Comparison of ENCODE assay signal across 23 cellular contexts in the genomic region with DNA sequence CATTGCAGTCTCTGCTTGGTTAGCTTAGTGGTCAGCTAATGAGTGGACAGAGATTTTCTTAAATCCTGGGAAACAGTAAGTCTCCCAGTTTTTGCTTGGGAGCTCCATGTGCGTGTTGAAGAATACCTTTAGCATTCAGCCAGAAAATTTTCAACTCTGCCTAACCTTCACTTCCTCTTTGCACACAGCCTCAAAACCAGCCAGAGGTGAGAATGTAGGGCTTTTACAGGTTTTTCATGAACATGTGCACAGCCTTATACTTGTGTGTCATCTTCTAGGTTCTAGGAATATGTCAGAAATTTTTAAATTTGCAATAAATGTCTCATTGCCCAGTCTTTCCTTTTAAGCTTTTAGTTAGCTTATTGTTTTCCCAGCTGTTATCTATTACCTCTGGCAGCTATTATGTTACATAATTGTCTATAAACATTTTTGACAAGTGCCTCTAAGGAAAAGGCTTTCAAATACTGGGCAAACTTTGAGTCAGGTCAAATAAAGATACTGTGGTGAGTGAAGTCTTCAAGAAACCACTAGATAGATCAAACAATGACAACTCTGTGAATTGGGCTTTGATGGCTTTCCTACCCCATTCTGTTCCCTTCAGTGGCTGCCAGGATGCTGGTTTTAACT. TPM values are rescaled to one million over a fixed set of nuclear protein-coding genes. Genes with fewer than 3 reads are reported as not detected.
DNase-seq lines count a peak whose midpoint lies in the region; ATAC-seq, FAIRE-seq and TF ChIP-seq lines count a peak whose summit lies in the region.
"Had no signal": no experiment of that assay in that cellular context is flagged by ENCODE, and none has a peak within 500 bp of the region (broad histone marks: within the 10 kb centered on the region; RNA-seq: fewer than 3 reads in every experiment).

No MANE protein-coding gene starts in this region.

- H3K4me3 ChIP-seq in PC-3 (ENCODE audit: low read length), result no peak overlapping the region
- no peak overlapping the region for H3K4me3 ChIP-seq in left lung
- H3K4me3 ChIP-seq in tibial artery, result no peak overlapping the region
- H3K4me3 ChIP-seq: BLaER1 treated with 17β-estradiol and CSF1 and Interleukin-3, amounts not matched to agents 10 nM and 100 nM; MG63 had no signal

- H3F3A ChIP-seq in PC-3 (ENCODE audit: low read length, unreplicated experiment), result no peaks in the 10 kb centered on the region

- no peaks in the 10 kb centered on the region for H3K9me2 ChIP-seq in PC-3 (replicated peaks; ENCODE audit: low read length)

- H3K4me1 ChIP-seq in PC-3 (ENCODE audit: insufficient read depth, low read length) (peaks cover 26% of the 10 kb centered on the region), left lung (no peaks in the 10 kb centered on the region), tibial artery (no peaks in the 10 kb centered on the region)
- H3K4me1 ChIP-seq: BLaER1 treated with 17β-estradiol and CSF1 and Interleukin-3, amounts not matched to agents 10 nM and 100 nM had no signal

- H3K9ac ChIP-seq in PC-3 (ENCODE audit: low read length), result no peak overlapping the region
- H3K9ac ChIP-seq: BLaER1 treated with 17β-estradiol and CSF1 and Interleukin-3, amounts not matched to agents 10 nM and 100 nM had no signal

- H3K36me3 ChIP-seq in PC-3 (ENCODE audit: low read depth, low read length) (no peaks in the 10 kb centered on the region), left lung (no peaks in the 10 kb centered on the region), tibial artery (no peaks in the 10 kb centered on the region)
- H3K36me3 ChIP-seq: BLaER1 treated with 17β-estradiol and CSF1 and Interleukin-3, amounts not matched to agents 10 nM and 100 nM; MG63 had no signal

- H3K9me3 ChIP-seq in PC-3 (ENCODE audit: low read length), result no peaks in the 10 kb centered on the region
- H3K9me3 ChIP-seq in left lung, result peaks cover 0 to 10% of the 10 kb centered on the region in 2 donors
- H3K9me3 ChIP-seq in tibial artery, result peaks cover 0 to 3% (median 0%) of the 10 kb centered on the region in 3 donors
- H3K9me3 ChIP-seq: BLaER1 treated with 17β-estradiol and CSF1 and Interleukin-3, amounts not matched to agents 10 nM and 100 nM; MG63 had no signal

- H2AFZ ChIP-seq in PC-3 (ENCODE audit: low read length), result no peak overlapping the region

- peaks cover 7% of the 10 kb centered on the region; the same call in 1 of the 2 replicates for H4K20me1 ChIP-seq in PC-3 (ENCODE audit: low read length)
- H4K20me1 ChIP-seq: BLaER1 treated with 17β-estradiol and CSF1 and Interleukin-3, amounts not matched to agents 10 nM and 100 nM had no signal

- no TSS peak for BruUV-seq in PC-3 (replicated peaks; lab: Mats Ljungman, UMichigan)

- intact Hi-C loops in PC-3 (cut with micrococcal nuclease) (loop anchor here (1.0 kb wide), 4 partner anchors 9 to 41 kb away; no protein-coding TSS in a partner anchor), left lung (cut with DNase I) (no loop called here), tibial artery (cut with DNase I; ENCODE audit: low total_unique reads) (no loop called here)

- H3K27ac ChIP-seq in PC-3 (ENCODE audit: low read length), result peak overlapping the region; percentile 68
- no peak overlapping the region for H3K27ac ChIP-seq in left lung
- no peak overlapping the region for H3K27ac ChIP-seq in tibial artery
- H3K27ac ChIP-seq: BLaER1 treated with 17β-estradiol and CSF1 and Interleukin-3, amounts not matched to agents 10 nM and 100 nM had no signal

- no peak for FAIRE-seq in frontal cortex (lab: Jason Lieb, UNC)
- FAIRE-seq: GM12892, GM18507, H54 had no signal

- CTCF ChIA-PET in PC-3 (lab: Charles Lee), result interaction anchor here (1.0 to 1.3 kb wide), 2 partner anchors 33 to 41 kb away, joined by 5 to 8 read pairs; no protein-coding TSS in a partner anchor

- POLR2A ChIA-PET in PC-3 (lab: Charles Lee; ENCODE audit: unreplicated experiment), result interaction anchor here (0.6 kb wide), 1 partner anchor 13 kb away, joined by 9 read pairs; no protein-coding TSS in a partner anchor

- peak; percentile 24 for DNase-seq in NCI-H748 (lab: John Stamatoyannopoulos, UW; ENCODE audit: unreplicated experiment)
- DNase-seq in NCI-H748 treated with DMSO at 0.1 percent for 48 hours (lab: John Stamatoyannopoulos, UW), result no peak
- DNase-seq in PC-3, result peak; percentile 86
- DNase-seq in left lung, result no peak
- DNase-seq in frontal cortex (ENCODE audit: low spot score in 2 of 2), result no peak
- DNase-seq in SIG-M5 (lab: John Stamatoyannopoulos, UW), result no peak
- no peak for DNase-seq in tibial artery
- DNase-seq: CD8-positive, alpha-beta T cell; EL; Karpas-422; MG63; NCI-H1092; NCI-H187; NCI-H2107; NCI-H446; NCI-H526 treated with DMSO at 0.1 percent for 48 hours; OCI-M1; SHP77 had no signal

- H3K4me2 ChIP-seq in PC-3 (ENCODE audit: low read length), result peak overlapping the region; percentile 41
- H3K4me2 ChIP-seq: BLaER1 treated with 17β-estradiol and CSF1 and Interleukin-3, amounts not matched to agents 10 nM and 100 nM had no signal

- TF ChIP-seq CTCF in PC-3 (conservative IDR thresholded peaks at IDR 0.05; ENCODE audit: low read depth, low read length) (no peak), left lung (IDR thresholded peaks at IDR 0.05) (no peak), tibial artery (IDR thresholded peaks at IDR 0.05) (no peak)

- ATAC-seq in GM18868 (IDR thresholded peaks at IDR 0.05; ENCODE audit: unreplicated experiment) (peak; percentile 77), PC-3 (peak; percentile 96), left lung (peak; percentile 22)
- ATAC-seq: CD8-positive, alpha-beta T cell had no signal

- H3K27me3 ChIP-seq in PC-3 (ENCODE audit: low read length), result no peaks in the 10 kb centered on the region
- H3K27me3 ChIP-seq in left lung, result no peaks in the 10 kb centered on the region
- no peaks in the 10 kb centered on the region for H3K27me3 ChIP-seq in tibial artery
- H3K27me3 ChIP-seq: BLaER1 treated with 17β-estradiol and CSF1 and Interleukin-3, amounts not matched to agents 10 nM and 100 nM had no signal

- H3K79me2 ChIP-seq in PC-3 (ENCODE audit: low read length), result peaks cover 59% of the 10 kb centered on the region

RNA-seq across cellular contexts. Expression of gene ADGRV1, which starts 12.7 kb away (rescaled TPM):
- total RNA-seq in PC-3 (2014; rRNA removed) (22.7 and 27.2 TPM in 2 replicates), left lung (10 to 100 TPM; 35.4 to 36.4 TPM), frontal cortex (98.6 TPM)

RNA-seq across cellular contexts. Expression of gene LYSMD3, which starts 41.9 kb away (rescaled TPM):
- total RNA-seq in PC-3 (2014; rRNA removed) (7.9 and 10.0 TPM in 2 replicates), left lung (10 to 100 TPM; 24.6 to 28.6 TPM), frontal cortex (21.6 TPM)

Comparison
In these comparisons a context has a peak if more than half of its experiments do, and no peak if none do; other contexts are left out.
1. DNase-seq: peak in NCI-H748 (single experiment) and PC-3 (single experiment); none in NCI-H748 treated with DMSO at 0.1 percent for 48 hours (single experiment), left lung (0 of 2), frontal cortex (0 of 2), SIG-M5 (single experiment) and tibial artery (0 of 2).
2. ATAC-seq: peak in every context shown above with its lines; median percentile 96 in PC-3; 77 in GM18868; 22 in left lung.